2 cellular contexts compared by ENCODE assay signal in genomic region chr2:145702305-145702704, GRCh38.
TF ChIP-seq lines count a peak whose summit lies in the region.

No MANE protein-coding gene starts in this region.

TF ChIP-seq in HEK293, 187 proteins besides CTCF, POLR2A, EP300 and RAD21:
- TF ChIP-seq ZNF433 (tag by site-specific recombination; IDR thresholded peaks at IDR 0.05; ENCODE audit: low read depth), result no peak
- no peak for TF ChIP-seq ZNF146 (tag by site-specific recombination; IDR thresholded peaks at IDR 0.05)
- no peak for TF ChIP-seq ZNF266 (tag by site-specific recombination; IDR thresholded peaks at IDR 0.05; ENCODE audit: low read depth)
- 0 out of 2 replicates have a peak, but pooled peaks have one; percentile 15 for TF ChIP-seq ATF2 (tag by site-specific recombination; IDR thresholded peaks at IDR 0.05; ENCODE audit: low read depth)

TF ChIP-seq in K562, 482 proteins besides CTCF, POLR2A, EP300 and RAD21:
- TF ChIP-seq ATF1 (CRISPR knock-in tag; IDR thresholded peaks at IDR 0.05) (no peak), ATF1 (tag; IDR thresholded peaks at IDR 0.05) (0 out of 2 replicates have a peak, but pooled peaks have one; percentile 12), CBX3 (IDR thresholded peaks at IDR 0.05; ENCODE audit: borderline replicate concordance in 1 of 2, low read length in 2 of 2) (no peak), CEBPG (CRISPR knock-in tag; IDR thresholded peaks at IDR 0.05) (no peak), CEBPG (tag; conservative IDR thresholded peaks at IDR 0.05 in 1 of 2, IDR thresholded peaks at IDR 0.05 in 1 of 2) (peak; percentile 42 to 64; a peak in 3 of 4 replicates), CBX5 (IDR thresholded peaks at IDR 0.05; ENCODE audit: borderline replicate concordance, low read depth) (no peak), TRIM24 (IDR thresholded peaks at IDR 0.05) (peak; percentile 51 to 70; a peak in 3 of 4 replicates)
- TF ChIP-seq, protein P1, sequence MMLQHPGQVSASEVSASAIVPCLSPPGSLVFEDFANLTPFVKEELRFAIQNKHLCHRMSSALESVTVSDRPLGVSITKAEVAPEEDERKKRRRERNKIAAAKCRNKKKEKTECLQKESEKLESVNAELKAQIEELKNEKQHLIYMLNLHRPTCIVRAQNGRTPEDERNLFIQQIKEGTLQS (IDR thresholded peaks at IDR 0.05), result peak; percentile 71
- TF ChIP-seq, protein P1 (CRISPR knock-in tag; conservative IDR thresholded peaks at IDR 0.05), result no peak
